13 cellular contexts compared by ENCODE assay signal in genomic region chr1:26726784-26727183, GRCh38. TPM values are rescaled to one million over a fixed set of nuclear protein-coding genes. Genes with fewer than 3 reads are reported as not detected.
DNase-seq lines count a peak whose midpoint lies in the region; ATAC-seq and TF ChIP-seq lines count a peak whose summit lies in the region.
"Had no signal": no experiment of that assay in that cellular context is flagged by ENCODE, and none has a peak within 500 bp of the region (broad histone marks: within the 10 kb centered on the region; RNA-seq: fewer than 3 reads in every experiment).

No MANE protein-coding gene starts in this region.

- POLR2A ChIA-PET in WTC11 (lab: Charles Lee): interaction anchor here (0.6 kb wide), 1 partner anchor 121 kb away, joined by 10 read pairs; no protein-coding TSS in a partner anchor

- intact Hi-C loops in left lung (cut with DNase I): no loop called here
- intact Hi-C loops in esophagus muscularis mucosa (cut with DNase I): loop anchor here (10.0 kb wide), 1 partner anchor 58 kb away; the partner anchor contains the start of gene PIGV

- TF ChIP-seq POLR2A in esophagus muscularis mucosa (IDR thresholded peaks at IDR 0.05; ENCODE audit: low read depth): no peak

- H3K4me1 Mint-ChIP-seq in activated naive CD4-positive, alpha-beta T cell treated with anti-CD3 and anti-CD28 coated beads, Interleukin-2, amount 50 U/mL, for 24 hours: peaks cover 98% of the 10 kb centered on the region
- peaks cover 74% of the 10 kb centered on the region for H3K4me1 Mint-ChIP-seq in activated naive CD4-positive, alpha-beta T cell treated with anti-CD3 and anti-CD28 coated beads, Interleukin-2, amount 10 ng/mL, durations not matched to agents 7 days and 5 days
- H3K4me1 Mint-ChIP-seq in WTC11: peaks cover 70% of the 10 kb centered on the region
- peaks cover 83% of the 10 kb centered on the region for H3K4me1 Mint-ChIP-seq in stimulated activated memory B cell treated with anti-CD40 and anti-IgM and Interleukin-4, amounts not matched to agents 10 μg/mL and 1 μg/mL and 100 μg/mL, for 72 hours

- no peak for TF ChIP-seq EP300 in esophagus muscularis mucosa (IDR thresholded peaks at IDR 0.05)

- DNase-seq in activated naive CD4-positive, alpha-beta T cell treated with anti-CD3 and anti-CD28 coated beads, Interleukin-2, amount 10 ng/mL, durations not matched to agents 7 days and 5 days: no peak
- DNase-seq in WTC11 (ENCODE audit: low spot score) (no peak), left lung (no peak), esophagus muscularis mucosa (ENCODE audit: extremely low spot score) (no peak), putamen (ENCODE audit: low spot score) (no peak)
- DNase-seq: aorta; IMR-90; Peyer's patch; stimulated activated naive CD4-positive, alpha-beta T cell treated with Interleukin-2 at 50 U/mL for 16 hours had no signal

- H3K27me3 ChIP-seq in left lung (no peaks in the 10 kb centered on the region), esophagus muscularis mucosa (no peaks in the 10 kb centered on the region)
- H3K27me3 ChIP-seq: Peyer's patch had no signal

- peak overlapping the region; percentile 23 for H3K4me3 Mint-ChIP-seq in activated naive CD4-positive, alpha-beta T cell treated with anti-CD3 and anti-CD28 coated beads, Interleukin-2, amount 50 U/mL, for 24 hours
- H3K4me3 Mint-ChIP-seq in activated naive CD4-positive, alpha-beta T cell treated with anti-CD3 and anti-CD28 coated beads, Interleukin-2, amount 10 ng/mL, durations not matched to agents 7 days and 5 days: no peak overlapping the region
- no peak overlapping the region for H3K4me3 Mint-ChIP-seq in WTC11
- peak overlapping the region; percentile 14 for H3K4me3 Mint-ChIP-seq in stimulated activated memory B cell treated with anti-CD40 and anti-IgM and Interleukin-4, amounts not matched to agents 10 μg/mL and 1 μg/mL and 100 μg/mL, for 72 hours

- H3K36me3 Mint-ChIP-seq in activated naive CD4-positive, alpha-beta T cell treated with anti-CD3 and anti-CD28 coated beads, Interleukin-2, amount 50 U/mL, for 24 hours: peaks cover 16% of the 10 kb centered on the region
- peaks cover 40% of the 10 kb centered on the region for H3K36me3 Mint-ChIP-seq in activated naive CD4-positive, alpha-beta T cell treated with anti-CD3 and anti-CD28 coated beads, Interleukin-2, amount 10 ng/mL, durations not matched to agents 7 days and 5 days
- H3K36me3 Mint-ChIP-seq in WTC11: peaks cover 17% of the 10 kb centered on the region
- H3K36me3 Mint-ChIP-seq in stimulated activated memory B cell treated with anti-CD40 and anti-IgM and Interleukin-4, amounts not matched to agents 10 μg/mL and 1 μg/mL and 100 μg/mL, for 72 hours: peaks cover 23% of the 10 kb centered on the region

- H3K27me3 Mint-ChIP-seq in activated naive CD4-positive, alpha-beta T cell treated with anti-CD3 and anti-CD28 coated beads, Interleukin-2, amount 50 U/mL, for 24 hours: no peaks in the 10 kb centered on the region
- H3K27me3 Mint-ChIP-seq in activated naive CD4-positive, alpha-beta T cell treated with anti-CD3 and anti-CD28 coated beads, Interleukin-2, amount 10 ng/mL, durations not matched to agents 7 days and 5 days: no peaks in the 10 kb centered on the region
- no peaks in the 10 kb centered on the region for H3K27me3 Mint-ChIP-seq in WTC11 (ENCODE audit: low read depth)
- H3K27me3 Mint-ChIP-seq in stimulated activated memory B cell treated with anti-CD40 and anti-IgM and Interleukin-4, amounts not matched to agents 10 μg/mL and 1 μg/mL and 100 μg/mL, for 72 hours: no peaks in the 10 kb centered on the region

- WGBS in esophagus muscularis mucosa: 84% methylated on average over 1 of the region's 1 CpG

- no peak for TF ChIP-seq CTCF in WTC11 (IDR thresholded peaks at IDR 0.05)
- no peak for TF ChIP-seq CTCF in left lung (IDR thresholded peaks at IDR 0.05)
- TF ChIP-seq CTCF in esophagus muscularis mucosa (IDR thresholded peaks at IDR 0.05): no peak

- H3K4me3 ChIP-seq in left lung: no peak overlapping the region
- H3K4me3 ChIP-seq in esophagus muscularis mucosa: no peak overlapping the region
- H3K4me3 ChIP-seq: coronary artery, Peyer's patch had no signal

- peaks cover 3% of the 10 kb centered on the region for H3K9me3 Mint-ChIP-seq in activated naive CD4-positive, alpha-beta T cell treated with anti-CD3 and anti-CD28 coated beads, Interleukin-2, amount 50 U/mL, for 24 hours
- H3K9me3 Mint-ChIP-seq in activated naive CD4-positive, alpha-beta T cell treated with anti-CD3 and anti-CD28 coated beads, Interleukin-2, amount 10 ng/mL, durations not matched to agents 7 days and 5 days: no peaks in the 10 kb centered on the region
- H3K9me3 Mint-ChIP-seq in WTC11: no peaks in the 10 kb centered on the region
- H3K9me3 Mint-ChIP-seq in stimulated activated memory B cell treated with anti-CD40 and anti-IgM and Interleukin-4, amounts not matched to agents 10 μg/mL and 1 μg/mL and 100 μg/mL, for 72 hours: no peaks in the 10 kb centered on the region

- H3K36me3 ChIP-seq in left lung: peaks cover 0 to 25% of the 10 kb centered on the region in 2 donors
- H3K36me3 ChIP-seq in esophagus muscularis mucosa: peaks cover 18 to 24% (median 21%) of the 10 kb centered on the region in 4 donors

- no peak overlapping the region for H3K27ac ChIP-seq in left lung
- H3K27ac ChIP-seq in esophagus muscularis mucosa (replicated peaks in 1 of 4): no peak overlapping the region
- H3K27ac ChIP-seq: coronary artery, Peyer's patch had no signal

- H3K4me1 ChIP-seq in left lung (peaks cover 37 to 73% of the 10 kb centered on the region in 2 donors), esophagus muscularis mucosa (peaks cover 72 to 85% (median 74%) of the 10 kb centered on the region in 4 donors)

- H3K9me3 ChIP-seq in left lung (no peaks in the 10 kb centered on the region), esophagus muscularis mucosa (no peaks in the 10 kb centered on the region)
- H3K9me3 ChIP-seq: Peyer's patch had no signal

- ATAC-seq in WTC11 (no peak), left lung (peak; percentile 17), GM19023 (IDR thresholded peaks at IDR 0.05; ENCODE audit: unreplicated experiment) (no peak)
- ATAC-seq in stimulated activated memory B cell treated with anti-CD40 and anti-IgM and Interleukin-4, amounts not matched to agents 10 μg/mL and 1 μg/mL and 100 μg/mL, for 72 hours: peak; percentile 64

- CTCF ChIA-PET in activated naive CD4-positive, alpha-beta T cell treated with anti-CD3 and anti-CD28 coated beads, Interleukin-2, amount 10 ng/mL, durations not matched to agents 7 days and 5 days (lab: Charles Lee): interaction anchor here (1.1 to 1.8 kb wide), 4 partner anchors 12 to 63 kb away, joined by 3 to 4 read pairs (median 3); no protein-coding TSS in a partner anchor
- CTCF ChIA-PET in WTC11 (lab: Charles Lee): interaction anchor here (0.9 to 1.0 kb wide), 2 partner anchors 50 to 129 kb away, joined by 3 read pairs; no protein-coding TSS in a partner anchor

- peak overlapping the region; percentile 93 for H3K27ac Mint-ChIP-seq in activated naive CD4-positive, alpha-beta T cell treated with anti-CD3 and anti-CD28 coated beads, Interleukin-2, amount 50 U/mL, for 24 hours
- no peak overlapping the region for H3K27ac Mint-ChIP-seq in activated naive CD4-positive, alpha-beta T cell treated with anti-CD3 and anti-CD28 coated beads, Interleukin-2, amount 10 ng/mL, durations not matched to agents 7 days and 5 days
- peak overlapping the region; percentile 16; the same call in 1 of the 2 replicates for H3K27ac Mint-ChIP-seq in WTC11
- H3K27ac Mint-ChIP-seq in stimulated activated memory B cell treated with anti-CD40 and anti-IgM and Interleukin-4, amounts not matched to agents 10 μg/mL and 1 μg/mL and 100 μg/mL, for 72 hours: peak overlapping the region; percentile 43

TF ChIP-seq in WTC11, 78 proteins besides CTCF, POLR2A, EP300 and RAD21 (continues in another document):
- TF ChIP-seq, protein P1, sequence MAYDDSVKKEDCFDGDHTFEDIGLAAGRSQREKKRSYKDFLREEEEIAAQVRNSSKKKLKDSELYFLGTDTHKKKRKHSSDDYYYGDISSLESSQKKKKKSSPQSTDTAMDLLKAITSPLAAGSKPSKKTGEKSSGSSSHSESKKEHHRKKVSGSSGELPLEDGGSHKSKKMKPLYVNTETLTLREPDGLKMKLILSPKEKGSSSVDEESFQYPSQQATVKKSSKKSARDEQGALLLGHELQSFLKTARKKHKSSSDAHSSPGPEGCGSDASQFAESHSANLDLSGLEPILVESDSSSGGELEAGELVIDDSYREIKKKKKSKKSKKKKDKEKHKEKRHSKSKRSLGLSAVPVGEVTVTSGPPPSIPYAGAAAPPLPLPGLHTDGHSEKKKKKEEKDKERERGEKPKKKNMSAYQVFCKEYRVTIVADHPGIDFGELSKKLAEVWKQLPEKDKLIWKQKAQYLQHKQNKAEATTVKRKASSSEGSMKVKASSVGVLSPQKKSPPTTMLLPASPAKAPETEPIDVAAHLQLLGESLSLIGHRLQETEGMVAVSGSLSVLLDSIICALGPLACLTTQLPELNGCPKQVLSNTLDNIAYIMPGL (CRISPR knock-in tag; IDR thresholded peaks at IDR 0.05): no peak
- no peak for TF ChIP-seq ETV6 (CRISPR knock-in tag; IDR thresholded peaks at IDR 0.05)
- TF ChIP-seq GRHL2 (CRISPR knock-in tag; IDR thresholded peaks at IDR 0.05; ENCODE audit: insufficient replicate concordance, severe bottlenecking): no peak
- TF ChIP-seq, protein P2, sequence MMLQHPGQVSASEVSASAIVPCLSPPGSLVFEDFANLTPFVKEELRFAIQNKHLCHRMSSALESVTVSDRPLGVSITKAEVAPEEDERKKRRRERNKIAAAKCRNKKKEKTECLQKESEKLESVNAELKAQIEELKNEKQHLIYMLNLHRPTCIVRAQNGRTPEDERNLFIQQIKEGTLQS (CRISPR knock-in tag; conservative IDR thresholded peaks at IDR 0.05): no peak
- no peak for TF ChIP-seq KAT7 (CRISPR knock-in tag; IDR thresholded peaks at IDR 0.05; ENCODE audit: borderline replicate concordance)
- TF ChIP-seq HMGA2 (CRISPR knock-in tag; IDR thresholded peaks at IDR 0.05): no peak
- no peak for TF ChIP-seq MAX (CRISPR knock-in tag; IDR thresholded peaks at IDR 0.05)
- no peak for TF ChIP-seq ZNF416 (CRISPR knock-in tag; IDR thresholded peaks at IDR 0.05)
- TF ChIP-seq ZNF121 (CRISPR knock-in tag; IDR thresholded peaks at IDR 0.05): no peak
- no peak for TF ChIP-seq MYBL2 (CRISPR knock-in tag; IDR thresholded peaks at IDR 0.05)
- TF ChIP-seq FOXP1 (CRISPR knock-in tag; IDR thresholded peaks at IDR 0.05; ENCODE audit: borderline replicate concordance): no peak
- TF ChIP-seq SMAD4 (CRISPR knock-in tag; IDR thresholded peaks at IDR 0.05): no peak
- TF ChIP-seq NFE2L1 (CRISPR knock-in tag; IDR thresholded peaks at IDR 0.05): no peak
- TF ChIP-seq TP53 (CRISPR knock-in tag; IDR thresholded peaks at IDR 0.05): no peak
- no peak for TF ChIP-seq ZNF219 (CRISPR knock-in tag; IDR thresholded peaks at IDR 0.05; ENCODE audit: borderline replicate concordance)

RNA-seq across cellular contexts. Expression of gene ARID1A, which starts 31.0 kb away (rescaled TPM):
- total RNA-seq in WTC11 (2021) (98.0 to 105 TPM (median 103 TPM) in 3 replicates), left lung (10 to 100 TPM; 65.5 to 71.4 TPM), esophagus muscularis mucosa (10 to 100 TPM; 36.8 to 76.2 (median 44.5) TPM)

Comparison
In these comparisons a context has a peak if more than half of its experiments do, and no peak if none do; other contexts are left out.
1. H3K4me3 Mint-ChIP-seq: peak in activated naive CD4-positive, alpha-beta T cell treated with anti-CD3 and anti-CD28 coated beads, Interleukin-2, amount 50 U/mL, for 24 hours (single experiment) and stimulated activated memory B cell treated with anti-CD40 and anti-IgM and Interleukin-4, amounts not matched to agents 10 μg/mL and 1 μg/mL and 100 μg/mL, for 72 hours (single experiment); none in activated naive CD4-positive, alpha-beta T cell treated with anti-CD3 and anti-CD28 coated beads, Interleukin-2, amount 10 ng/mL, durations not matched to agents 7 days and 5 days (single experiment) and WTC11 (single experiment).
2. ATAC-seq: peak in left lung (single experiment) and stimulated activated memory B cell treated with anti-CD40 and anti-IgM and Interleukin-4, amounts not matched to agents 10 μg/mL and 1 μg/mL and 100 μg/mL, for 72 hours (single experiment); none in WTC11 (single experiment) and GM19023 (single experiment).